In the genomic region with DNA sequence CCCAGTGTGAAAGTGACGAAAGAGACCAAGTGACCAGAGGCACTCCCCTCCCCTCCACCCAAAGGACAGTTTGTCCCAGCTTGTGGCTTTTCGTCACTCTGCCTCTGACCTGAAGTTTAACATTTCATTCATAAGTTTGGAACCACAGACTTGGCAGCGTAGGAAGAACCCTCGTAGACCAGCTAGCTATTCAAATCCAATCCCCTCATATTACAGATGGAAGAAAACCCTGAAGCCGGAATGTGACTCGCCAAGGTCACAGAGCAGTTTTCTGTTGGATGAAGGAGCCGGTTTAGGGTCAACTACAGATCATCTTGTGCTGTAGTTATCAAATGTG, we compare ENCODE assay signal across 1 cellular context.
A peak's percentile ranks its signal among the peaks of the same experiment; 100 is the strongest.
TF ChIP-seq lines count a peak whose summit lies in the region.

No MANE protein-coding gene starts in this region.

TF ChIP-seq in HepG2, 621 proteins besides CTCF, POLR2A, EP300 and RAD21 (continued from another document and continues in another):
- TF ChIP-seq, protein P1, sequence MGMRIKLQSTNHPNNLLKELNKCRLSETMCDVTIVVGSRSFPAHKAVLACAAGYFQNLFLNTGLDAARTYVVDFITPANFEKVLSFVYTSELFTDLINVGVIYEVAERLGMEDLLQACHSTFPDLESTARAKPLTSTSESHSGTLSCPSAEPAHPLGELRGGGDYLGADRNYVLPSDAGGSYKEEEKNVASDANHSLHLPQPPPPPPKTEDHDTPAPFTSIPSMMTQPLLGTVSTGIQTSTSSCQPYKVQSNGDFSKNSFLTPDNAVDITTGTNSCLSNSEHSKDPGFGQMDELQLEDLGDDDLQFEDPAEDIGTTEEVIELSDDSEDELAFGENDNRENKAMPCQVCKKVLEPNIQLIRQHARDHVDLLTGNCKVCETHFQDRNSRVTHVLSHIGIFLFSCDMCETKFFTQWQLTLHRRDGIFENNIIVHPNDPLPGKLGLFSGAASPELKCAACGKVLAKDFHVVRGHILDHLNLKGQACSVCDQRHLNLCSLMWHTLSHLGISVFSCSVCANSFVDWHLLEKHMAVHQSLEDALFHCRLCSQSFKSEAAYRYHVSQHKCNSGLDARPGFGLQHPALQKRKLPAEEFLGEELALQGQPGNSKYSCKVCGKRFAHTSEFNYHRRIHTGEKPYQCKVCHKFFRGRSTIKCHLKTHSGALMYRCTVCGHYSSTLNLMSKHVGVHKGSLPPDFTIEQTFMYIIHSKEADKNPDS (CRISPR knock-in tag; IDR thresholded peaks at IDR 0.05): no peak
- no peak for TF ChIP-seq ZNF224 (CRISPR knock-in tag; IDR thresholded peaks at IDR 0.05)
- TF ChIP-seq, protein P2, sequence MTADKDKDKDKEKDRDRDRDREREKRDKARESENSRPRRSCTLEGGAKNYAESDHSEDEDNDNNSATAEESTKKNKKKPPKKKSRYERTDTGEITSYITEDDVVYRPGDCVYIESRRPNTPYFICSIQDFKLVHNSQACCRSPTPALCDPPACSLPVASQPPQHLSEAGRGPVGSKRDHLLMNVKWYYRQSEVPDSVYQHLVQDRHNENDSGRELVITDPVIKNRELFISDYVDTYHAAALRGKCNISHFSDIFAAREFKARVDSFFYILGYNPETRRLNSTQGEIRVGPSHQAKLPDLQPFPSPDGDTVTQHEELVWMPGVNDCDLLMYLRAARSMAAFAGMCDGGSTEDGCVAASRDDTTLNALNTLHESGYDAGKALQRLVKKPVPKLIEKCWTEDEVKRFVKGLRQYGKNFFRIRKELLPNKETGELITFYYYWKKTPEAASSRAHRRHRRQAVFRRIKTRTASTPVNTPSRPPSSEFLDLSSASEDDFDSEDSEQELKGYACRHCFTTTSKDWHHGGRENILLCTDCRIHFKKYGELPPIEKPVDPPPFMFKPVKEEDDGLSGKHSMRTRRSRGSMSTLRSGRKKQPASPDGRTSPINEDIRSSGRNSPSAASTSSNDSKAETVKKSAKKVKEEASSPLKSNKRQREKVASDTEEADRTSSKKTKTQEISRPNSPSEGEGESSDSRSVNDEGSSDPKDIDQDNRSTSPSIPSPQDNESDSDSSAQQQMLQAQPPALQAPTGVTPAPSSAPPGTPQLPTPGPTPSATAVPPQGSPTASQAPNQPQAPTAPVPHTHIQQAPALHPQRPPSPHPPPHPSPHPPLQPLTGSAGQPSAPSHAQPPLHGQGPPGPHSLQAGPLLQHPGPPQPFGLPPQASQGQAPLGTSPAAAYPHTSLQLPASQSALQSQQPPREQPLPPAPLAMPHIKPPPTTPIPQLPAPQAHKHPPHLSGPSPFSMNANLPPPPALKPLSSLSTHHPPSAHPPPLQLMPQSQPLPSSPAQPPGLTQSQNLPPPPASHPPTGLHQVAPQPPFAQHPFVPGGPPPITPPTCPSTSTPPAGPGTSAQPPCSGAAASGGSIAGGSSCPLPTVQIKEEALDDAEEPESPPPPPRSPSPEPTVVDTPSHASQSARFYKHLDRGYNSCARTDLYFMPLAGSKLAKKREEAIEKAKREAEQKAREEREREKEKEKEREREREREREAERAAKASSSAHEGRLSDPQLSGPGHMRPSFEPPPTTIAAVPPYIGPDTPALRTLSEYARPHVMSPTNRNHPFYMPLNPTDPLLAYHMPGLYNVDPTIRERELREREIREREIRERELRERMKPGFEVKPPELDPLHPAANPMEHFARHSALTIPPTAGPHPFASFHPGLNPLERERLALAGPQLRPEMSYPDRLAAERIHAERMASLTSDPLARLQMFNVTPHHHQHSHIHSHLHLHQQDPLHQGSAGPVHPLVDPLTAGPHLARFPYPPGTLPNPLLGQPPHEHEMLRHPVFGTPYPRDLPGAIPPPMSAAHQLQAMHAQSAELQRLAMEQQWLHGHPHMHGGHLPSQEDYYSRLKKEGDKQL (CRISPR knock-in tag; IDR thresholded peaks at IDR 0.05; ENCODE audit: low read depth): no peak
- no peak for TF ChIP-seq SUZ12 (IDR thresholded peaks at IDR 0.05; ENCODE audit: low read depth, low read length)
- TF ChIP-seq FOXK1 (CRISPR knock-in tag; IDR thresholded peaks at IDR 0.05; ENCODE audit: borderline replicate concordance, low read depth): no peak
- no peak for TF ChIP-seq ZNF616 (CRISPR knock-in tag; IDR thresholded peaks at IDR 0.05; ENCODE audit: low read depth)
- TF ChIP-seq, protein P3, sequence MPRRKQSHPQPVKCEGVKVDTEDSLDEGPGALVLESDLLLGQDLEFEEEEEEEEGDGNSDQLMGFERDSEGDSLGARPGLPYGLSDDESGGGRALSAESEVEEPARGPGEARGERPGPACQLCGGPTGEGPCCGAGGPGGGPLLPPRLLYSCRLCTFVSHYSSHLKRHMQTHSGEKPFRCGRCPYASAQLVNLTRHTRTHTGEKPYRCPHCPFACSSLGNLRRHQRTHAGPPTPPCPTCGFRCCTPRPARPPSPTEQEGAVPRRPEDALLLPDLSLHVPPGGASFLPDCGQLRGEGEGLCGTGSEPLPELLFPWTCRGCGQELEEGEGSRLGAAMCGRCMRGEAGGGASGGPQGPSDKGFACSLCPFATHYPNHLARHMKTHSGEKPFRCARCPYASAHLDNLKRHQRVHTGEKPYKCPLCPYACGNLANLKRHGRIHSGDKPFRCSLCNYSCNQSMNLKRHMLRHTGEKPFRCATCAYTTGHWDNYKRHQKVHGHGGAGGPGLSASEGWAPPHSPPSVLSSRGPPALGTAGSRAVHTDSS (CRISPR knock-in tag; conservative IDR thresholded peaks at IDR 0.05): no peak
- peak; percentile 50; the same call in 1 of the 2 replicates for TF ChIP-seq TBX2 (CRISPR knock-in tag; IDR thresholded peaks at IDR 0.05; ENCODE audit: borderline replicate concordance)
- no peak for TF ChIP-seq BRD4 (CRISPR knock-in tag; IDR thresholded peaks at IDR 0.05)
- TF ChIP-seq TBX3 (IDR thresholded peaks at IDR 0.05; ENCODE audit: borderline replicate concordance): no peak
- no peak; the same call in 1 of the 2 replicates for TF ChIP-seq GABPB1 (CRISPR knock-in tag; IDR thresholded peaks at IDR 0.05)
- TF ChIP-seq ZNF589 (CRISPR knock-in tag; conservative IDR thresholded peaks at IDR 0.05): no peak
- TF ChIP-seq ZBTB8A (CRISPR knock-in tag; IDR thresholded peaks at IDR 0.05; ENCODE audit: borderline replicate concordance, low read depth): no peak
- TF ChIP-seq ZNF124 (CRISPR knock-in tag; IDR thresholded peaks at IDR 0.05): no peak
- TF ChIP-seq, protein P4, sequence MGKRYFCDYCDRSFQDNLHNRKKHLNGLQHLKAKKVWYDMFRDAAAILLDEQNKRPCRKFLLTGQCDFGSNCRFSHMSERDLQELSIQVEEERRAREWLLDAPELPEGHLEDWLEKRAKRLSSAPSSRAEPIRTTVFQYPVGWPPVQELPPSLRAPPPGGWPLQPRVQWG (CRISPR knock-in tag; IDR thresholded peaks at IDR 0.05; ENCODE audit: borderline replicate concordance, low read depth): no peak
- peak; percentile 8; the same call in 1 of the 2 replicates for TF ChIP-seq ZMYM3 (CRISPR knock-in tag; IDR thresholded peaks at IDR 0.05)
- no peak for TF ChIP-seq THYN1 (CRISPR knock-in tag; IDR thresholded peaks at IDR 0.05; ENCODE audit: borderline replicate concordance, low read depth)
- TF ChIP-seq GZF1 (CRISPR knock-in tag; IDR thresholded peaks at IDR 0.05): no peak
- TF ChIP-seq KDM5B (CRISPR knock-in tag; IDR thresholded peaks at IDR 0.05; ENCODE audit: borderline replicate concordance): no peak
- TF ChIP-seq HOXD1 (CRISPR knock-in tag; IDR thresholded peaks at IDR 0.05): 0 out of 2 replicates have a peak, but pooled peaks have one; percentile 19
- TF ChIP-seq, protein P5, sequence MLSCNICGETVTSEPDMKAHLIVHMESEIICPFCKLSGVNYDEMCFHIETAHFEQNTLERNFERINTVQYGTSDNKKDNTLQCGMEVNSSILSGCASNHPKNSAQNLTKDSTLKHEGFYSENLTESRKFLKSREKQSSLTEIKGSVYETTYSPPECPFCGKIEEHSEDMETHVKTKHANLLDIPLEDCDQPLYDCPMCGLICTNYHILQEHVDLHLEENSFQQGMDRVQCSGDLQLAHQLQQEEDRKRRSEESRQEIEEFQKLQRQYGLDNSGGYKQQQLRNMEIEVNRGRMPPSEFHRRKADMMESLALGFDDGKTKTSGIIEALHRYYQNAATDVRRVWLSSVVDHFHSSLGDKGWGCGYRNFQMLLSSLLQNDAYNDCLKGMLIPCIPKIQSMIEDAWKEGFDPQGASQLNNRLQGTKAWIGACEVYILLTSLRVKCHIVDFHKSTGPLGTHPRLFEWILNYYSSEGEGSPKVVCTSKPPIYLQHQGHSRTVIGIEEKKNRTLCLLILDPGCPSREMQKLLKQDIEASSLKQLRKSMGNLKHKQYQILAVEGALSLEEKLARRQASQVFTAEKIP (CRISPR knock-in tag; IDR thresholded peaks at IDR 0.05; ENCODE audit: borderline replicate concordance): no peak
- TF ChIP-seq, protein P6, sequence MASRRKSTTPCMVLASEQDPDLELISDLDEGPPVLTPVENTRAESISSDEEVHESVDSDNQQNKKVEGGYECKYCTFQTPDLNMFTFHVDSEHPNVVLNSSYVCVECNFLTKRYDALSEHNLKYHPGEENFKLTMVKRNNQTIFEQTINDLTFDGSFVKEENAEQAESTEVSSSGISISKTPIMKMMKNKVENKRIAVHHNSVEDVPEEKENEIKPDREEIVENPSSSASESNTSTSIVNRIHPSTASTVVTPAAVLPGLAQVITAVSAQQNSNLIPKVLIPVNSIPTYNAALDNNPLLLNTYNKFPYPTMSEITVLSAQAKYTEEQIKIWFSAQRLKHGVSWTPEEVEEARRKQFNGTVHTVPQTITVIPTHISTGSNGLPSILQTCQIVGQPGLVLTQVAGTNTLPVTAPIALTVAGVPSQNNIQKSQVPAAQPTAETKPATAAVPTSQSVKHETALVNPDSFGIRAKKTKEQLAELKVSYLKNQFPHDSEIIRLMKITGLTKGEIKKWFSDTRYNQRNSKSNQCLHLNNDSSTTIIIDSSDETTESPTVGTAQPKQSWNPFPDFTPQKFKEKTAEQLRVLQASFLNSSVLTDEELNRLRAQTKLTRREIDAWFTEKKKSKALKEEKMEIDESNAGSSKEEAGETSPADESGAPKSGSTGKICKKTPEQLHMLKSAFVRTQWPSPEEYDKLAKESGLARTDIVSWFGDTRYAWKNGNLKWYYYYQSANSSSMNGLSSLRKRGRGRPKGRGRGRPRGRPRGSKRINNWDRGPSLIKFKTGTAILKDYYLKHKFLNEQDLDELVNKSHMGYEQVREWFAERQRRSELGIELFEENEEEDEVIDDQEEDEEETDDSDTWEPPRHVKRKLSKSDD (CRISPR knock-in tag; IDR thresholded peaks at IDR 0.05; ENCODE audit: low read depth): peak; percentile 34; the same call in 1 of the 2 replicates
- peak; percentile 68; the same call in 1 of the 2 replicates for TF ChIP-seq ZBTB21 (CRISPR knock-in tag; IDR thresholded peaks at IDR 0.05)
- no peak for TF ChIP-seq HMGA1 (CRISPR knock-in tag; conservative IDR thresholded peaks at IDR 0.05)
- TF ChIP-seq MAF1 (CRISPR knock-in tag; IDR thresholded peaks at IDR 0.05; ENCODE audit: borderline replicate concordance): no peak
- TF ChIP-seq, protein P7, sequence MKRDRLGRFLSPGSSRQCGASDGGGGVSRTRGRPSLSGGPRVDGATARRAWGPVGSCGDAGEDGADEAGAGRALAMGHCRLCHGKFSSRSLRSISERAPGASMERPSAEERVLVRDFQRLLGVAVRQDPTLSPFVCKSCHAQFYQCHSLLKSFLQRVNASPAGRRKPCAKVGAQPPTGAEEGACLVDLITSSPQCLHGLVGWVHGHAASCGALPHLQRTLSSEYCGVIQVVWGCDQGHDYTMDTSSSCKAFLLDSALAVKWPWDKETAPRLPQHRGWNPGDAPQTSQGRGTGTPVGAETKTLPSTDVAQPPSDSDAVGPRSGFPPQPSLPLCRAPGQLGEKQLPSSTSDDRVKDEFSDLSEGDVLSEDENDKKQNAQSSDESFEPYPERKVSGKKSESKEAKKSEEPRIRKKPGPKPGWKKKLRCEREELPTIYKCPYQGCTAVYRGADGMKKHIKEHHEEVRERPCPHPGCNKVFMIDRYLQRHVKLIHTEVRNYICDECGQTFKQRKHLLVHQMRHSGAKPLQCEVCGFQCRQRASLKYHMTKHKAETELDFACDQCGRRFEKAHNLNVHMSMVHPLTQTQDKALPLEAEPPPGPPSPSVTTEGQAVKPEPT (CRISPR knock-in tag; IDR thresholded peaks at IDR 0.05; ENCODE audit: low read depth): 0 out of 2 replicates have a peak, but pooled peaks have one; percentile 16
- TF ChIP-seq, protein P8, sequence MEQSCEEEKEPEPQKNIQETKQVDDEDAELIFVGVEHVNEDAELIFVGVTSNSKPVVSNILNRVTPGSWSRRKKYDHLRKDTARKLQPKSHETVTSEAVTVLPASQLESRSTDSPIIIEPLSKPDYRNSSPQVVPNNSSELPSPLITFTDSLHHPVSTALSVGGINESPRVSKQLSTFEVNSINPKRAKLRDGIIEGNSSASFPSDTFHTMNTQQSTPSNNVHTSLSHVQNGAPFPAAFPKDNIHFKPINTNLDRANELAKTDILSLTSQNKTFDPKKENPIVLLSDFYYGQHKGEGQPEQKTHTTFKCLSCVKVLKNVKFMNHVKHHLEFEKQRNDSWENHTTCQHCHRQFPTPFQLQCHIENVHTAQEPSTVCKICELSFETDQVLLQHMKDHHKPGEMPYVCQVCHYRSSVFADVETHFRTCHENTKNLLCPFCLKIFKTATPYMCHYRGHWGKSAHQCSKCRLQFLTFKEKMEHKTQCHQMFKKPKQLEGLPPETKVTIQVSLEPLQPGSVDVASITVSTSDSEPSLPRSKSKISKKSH (CRISPR knock-in tag; IDR thresholded peaks at IDR 0.05; ENCODE audit: borderline replicate concordance): no peak
- 0 out of 2 replicates have a peak, but pooled peaks have one; percentile 37 for TF ChIP-seq ZNF331 (CRISPR knock-in tag; IDR thresholded peaks at IDR 0.05)
- no peak for TF ChIP-seq ZNF652 (CRISPR knock-in tag; IDR thresholded peaks at IDR 0.05; ENCODE audit: borderline replicate concordance, low read depth)
- TF ChIP-seq MIER3 (CRISPR knock-in tag; IDR thresholded peaks at IDR 0.05; ENCODE audit: borderline replicate concordance): no peak
- no peak for TF ChIP-seq XBP1 (CRISPR knock-in tag; IDR thresholded peaks at IDR 0.05)
- 0 out of 2 replicates have a peak, but pooled peaks have one; percentile 7 for TF ChIP-seq ZBTB7B (CRISPR knock-in tag; IDR thresholded peaks at IDR 0.05)
- TF ChIP-seq ARNTL (CRISPR knock-in tag; IDR thresholded peaks at IDR 0.05): no peak
- TF ChIP-seq TFE3 (CRISPR knock-in tag; IDR thresholded peaks at IDR 0.05): peak; percentile 42; the same call in 1 of the 2 replicates
- no peak for TF ChIP-seq CHD2 (IDR thresholded peaks at IDR 0.05; ENCODE audit: low read depth, low read length)
- no peak for TF ChIP-seq ZNF33A (CRISPR knock-in tag; IDR thresholded peaks at IDR 0.05; ENCODE audit: borderline replicate concordance)
- TF ChIP-seq, protein P9, sequence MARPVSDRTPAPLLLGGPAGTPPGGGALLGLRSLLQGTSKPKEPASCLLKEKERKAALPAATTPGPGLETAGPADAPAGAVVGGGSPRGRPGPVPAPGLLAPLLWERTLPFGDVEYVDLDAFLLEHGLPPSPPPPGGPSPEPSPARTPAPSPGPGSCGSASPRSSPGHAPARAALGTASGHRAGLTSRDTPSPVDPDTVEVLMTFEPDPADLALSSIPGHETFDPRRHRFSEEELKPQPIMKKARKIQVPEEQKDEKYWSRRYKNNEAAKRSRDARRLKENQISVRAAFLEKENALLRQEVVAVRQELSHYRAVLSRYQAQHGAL (CRISPR knock-in tag; IDR thresholded peaks at IDR 0.05; ENCODE audit: not compliant biosample characterization): no peak
- no peak for TF ChIP-seq CREB1 (IDR thresholded peaks at IDR 0.05)
- TF ChIP-seq CREB1 (CRISPR knock-in tag; IDR thresholded peaks at IDR 0.05): no peak
